35 cellular contexts compared by ENCODE assay signal in genomic region chr10:92363498-92363897, GRCh38.
DNase-seq lines count a peak whose midpoint lies in the region; ATAC-seq, FAIRE-seq and TF ChIP-seq lines count a peak whose summit lies in the region.
"Had no signal": no experiment of that assay in that cellular context is flagged by ENCODE, and none has a peak within 500 bp of the region (broad histone marks: within the 10 kb centered on the region; RNA-seq: fewer than 3 reads in every experiment).

No MANE protein-coding gene starts in this region.

- BruUV-seq in K562 (replicated peaks; lab: Mats Ljungman, UMichigan): no TSS peak

- no peaks in the 10 kb centered on the region for H3K27me3 ChIP-seq in K562 (ENCODE audit: control insufficient read depth in 2 of 2, insufficient read depth in 2 of 2, low read length in 2 of 2)
- H3K27me3 ChIP-seq: BE2C; BLaER1; BLaER1 treated with 17β-estradiol and CSF1 and Interleukin-3, amounts not matched to agents 10 nM and 100 nM had no signal

- H3K4me2 ChIP-seq in K562 (ENCODE audit: insufficient read depth, low read length): no peak overlapping the region
- H3K4me2 ChIP-seq: A549; BLaER1; BLaER1 treated with 17β-estradiol and CSF1 and Interleukin-3, amounts not matched to agents 10 nM and 100 nM had no signal

- H3K27ac Mint-ChIP-seq in activated CD4-positive, alpha-beta T cell treated with anti-CD3 and anti-CD28 coated beads, Interleukin-2, amount 10 ng/mL, durations not matched to agents 24 days and 14 days: no peak overlapping the region
- H3K27ac Mint-ChIP-seq in activated T-helper 1 cell treated with anti-CD3 and anti-CD28 coated beads, Interleukin-12 subunit alpha, Interleukin-12 subunit beta, Interleukin-2, Interleukin-4 antibody, amounts not matched to agents 30 ng/mL and 10 ng/mL and 1 ng/mL, durations not matched to agents 14 hours and 24 hours and 36 hours: no peak overlapping the region
- H3K27ac Mint-ChIP-seq: B cell; CD4-positive, alpha-beta memory T cell; CD4-positive, alpha-beta T cell; CD4-positive, CD25-positive, alpha-beta regulatory T cell; CD8-positive, alpha-beta memory T cell; CD8-positive, alpha-beta T cell had no signal

- intact Hi-C loops in K562 (cut with micrococcal nuclease): no loop called here
- intact Hi-C loops in activated CD4-positive, alpha-beta T cell treated with anti-CD3 and anti-CD28 coated beads, Interleukin-2, amount 10 ng/mL, durations not matched to agents 24 days and 14 days (cut with micrococcal nuclease): no loop called here
- intact Hi-C loops in activated T-helper 1 cell treated with anti-CD3 and anti-CD28 coated beads, Interleukin-12 subunit alpha, Interleukin-12 subunit beta, Interleukin-2, Interleukin-4 antibody, amounts not matched to agents 30 ng/mL and 10 ng/mL and 1 ng/mL, durations not matched to agents 14 hours and 24 hours and 36 hours (cut with micrococcal nuclease): no loop called here

- no peaks in the 10 kb centered on the region for H3K9me1 ChIP-seq in K562 (ENCODE audit: control insufficient read depth, insufficient read depth, low read length)

- no peaks in the 10 kb centered on the region for H3K36me3 ChIP-seq in HEK293 (ENCODE audit: control insufficient read depth in 2 of 2, insufficient read depth in 1 of 2, low read length in 2 of 2)
- no peaks in the 10 kb centered on the region for H3K36me3 ChIP-seq in K562 (ENCODE audit: control insufficient read depth, insufficient read depth, low read length)
- H3K36me3 ChIP-seq: BE2C; BLaER1; BLaER1 treated with 17β-estradiol and CSF1 and Interleukin-3, amounts not matched to agents 10 nM and 100 nM had no signal

- peaks cover 3% of the 10 kb centered on the region for H3K9me3 Mint-ChIP-seq in activated CD4-positive, alpha-beta T cell treated with anti-CD3 and anti-CD28 coated beads, Interleukin-2, amount 10 ng/mL, durations not matched to agents 24 days and 14 days
- H3K9me3 Mint-ChIP-seq in activated T-helper 1 cell treated with anti-CD3 and anti-CD28 coated beads, Interleukin-12 subunit alpha, Interleukin-12 subunit beta, Interleukin-2, Interleukin-4 antibody, amounts not matched to agents 30 ng/mL and 10 ng/mL and 1 ng/mL, durations not matched to agents 14 hours and 24 hours and 36 hours: peaks cover 4% of the 10 kb centered on the region
- H3K9me3 Mint-ChIP-seq: CD4-positive, alpha-beta T cell; CD8-positive, alpha-beta T cell had no signal

- TF ChIP-seq POLR2A in GM12892 (IDR thresholded peaks at IDR 0.05; ENCODE audit: low read depth, low read length) (no peak), K562 (conservative IDR thresholded peaks at IDR 0.05) (no peak)

- H3K27ac ChIP-seq in HEK293 (ENCODE audit: extremely low read depth, low read depth, low read length): no peak overlapping the region
- H3K27ac ChIP-seq in K562 (ENCODE audit: extremely low read depth, low read depth, low read length): no peak overlapping the region
- H3K27ac ChIP-seq in RWPE1: no peak overlapping the region
- H3K27ac ChIP-seq: 22Rv1; A549; BLaER1; BLaER1 treated with 17β-estradiol and CSF1 and Interleukin-3, amounts not matched to agents 10 nM and 100 nM; C4-2B had no signal

- H3K4me1 ChIP-seq in HEK293 (ENCODE audit: control insufficient read depth, insufficient read depth, low read length) (no peaks in the 10 kb centered on the region), K562 (replicated peaks in 1 of 2; ENCODE audit: control insufficient read depth in 2 of 2, insufficient read depth in 2 of 2, low read length in 2 of 2) (no peaks in the 10 kb centered on the region)
- H3K4me1 ChIP-seq: A549; BE2C; BLaER1; BLaER1 treated with 17β-estradiol and CSF1 and Interleukin-3, amounts not matched to agents 10 nM and 100 nM; Caco-2 had no signal

- TF ChIP-seq RAD21 in K562 (CRISPR knock-in tag; conservative IDR thresholded peaks at IDR 0.05 in 1 of 2, IDR thresholded peaks at IDR 0.05 in 1 of 2): no peak

- peaks cover 25% of the 10 kb centered on the region for H3K27me3 Mint-ChIP-seq in activated CD4-positive, alpha-beta T cell treated with anti-CD3 and anti-CD28 coated beads, Interleukin-2, amount 10 ng/mL, durations not matched to agents 24 days and 14 days
- H3K27me3 Mint-ChIP-seq in activated T-helper 1 cell treated with anti-CD3 and anti-CD28 coated beads, Interleukin-12 subunit alpha, Interleukin-12 subunit beta, Interleukin-2, Interleukin-4 antibody, amounts not matched to agents 30 ng/mL and 10 ng/mL and 1 ng/mL, durations not matched to agents 14 hours and 24 hours and 36 hours (ENCODE audit: insufficient read depth): peaks cover 20% of the 10 kb centered on the region

- no peaks in the 10 kb centered on the region for H3K4me1 Mint-ChIP-seq in activated CD4-positive, alpha-beta T cell treated with anti-CD3 and anti-CD28 coated beads, Interleukin-2, amount 10 ng/mL, durations not matched to agents 24 days and 14 days
- H3K4me1 Mint-ChIP-seq in activated T-helper 1 cell treated with anti-CD3 and anti-CD28 coated beads, Interleukin-12 subunit alpha, Interleukin-12 subunit beta, Interleukin-2, Interleukin-4 antibody, amounts not matched to agents 30 ng/mL and 10 ng/mL and 1 ng/mL, durations not matched to agents 14 hours and 24 hours and 36 hours (ENCODE audit: low read depth): no peaks in the 10 kb centered on the region
- H3K4me1 Mint-ChIP-seq: B cell; CD14-positive monocyte; CD4-positive, alpha-beta memory T cell; CD4-positive, CD25-positive, alpha-beta regulatory T cell; CD8-positive, alpha-beta memory T cell had no signal

- H4K20me1 ChIP-seq in K562 (replicated peaks; ENCODE audit: control insufficient read depth, insufficient read depth, low read length): no peaks in the 10 kb centered on the region
- H4K20me1 ChIP-seq: BLaER1; BLaER1 treated with 17β-estradiol and CSF1 and Interleukin-3, amounts not matched to agents 10 nM and 100 nM had no signal

- CTCF ChIA-PET in HEK293 (lab: Yijun Ruan, JAX) (no interaction called here), K562 (lab: Yijun Ruan, JAX; ENCODE audit: low intra/inter-chr PET ratio) (no interaction called here), RWPE1 (lab: Yijun Ruan, JAX) (interaction anchor here (0.6 to 0.8 kb wide), 2 partner anchors 9 to 29 kb away, joined by 3 to 6 read pairs; no protein-coding TSS in a partner anchor)

- FAIRE-seq in GM12892 (lab: Jason Lieb, UNC) (peak; percentile 48), K562 (lab: Jason Lieb, UNC) (no peak)
- FAIRE-seq: A204.1, A549, D721Med had no signal

- no peaks in the 10 kb centered on the region for H3K36me3 Mint-ChIP-seq in activated CD4-positive, alpha-beta T cell treated with anti-CD3 and anti-CD28 coated beads, Interleukin-2, amount 10 ng/mL, durations not matched to agents 24 days and 14 days (ENCODE audit: low read depth)
- no peaks in the 10 kb centered on the region for H3K36me3 Mint-ChIP-seq in activated T-helper 1 cell treated with anti-CD3 and anti-CD28 coated beads, Interleukin-12 subunit alpha, Interleukin-12 subunit beta, Interleukin-2, Interleukin-4 antibody, amounts not matched to agents 30 ng/mL and 10 ng/mL and 1 ng/mL, durations not matched to agents 14 hours and 24 hours and 36 hours (ENCODE audit: low read depth)
- H3K36me3 Mint-ChIP-seq: CD14-positive monocyte; CD4-positive, CD25-positive, alpha-beta regulatory T cell; CD8-positive, alpha-beta T cell had no signal

- no peak overlapping the region for H3K9ac ChIP-seq in K562 (ENCODE audit: insufficient read depth in 1 of 2, low read depth in 2 of 2, low read length in 2 of 2)
- H3K9ac ChIP-seq: BLaER1; BLaER1 treated with 17β-estradiol and CSF1 and Interleukin-3, amounts not matched to agents 10 nM and 100 nM had no signal

- in situ Hi-C loops in K562 (cut with MboI): no loop called here

- WGBS in K562 (ENCODE audit: insufficient coverage, low coverage, missing lambda C conversion rate): 15% methylated on average over 4 of the region's 4 CpGs

- H3K9me3 ChIP-seq in HEK293 (ENCODE audit: control insufficient read depth, insufficient read depth, low read depth, low read length) (no peaks in the 10 kb centered on the region), K562 (replicated peaks; ENCODE audit: control insufficient read depth, insufficient read depth, low read depth, low read length) (no peaks in the 10 kb centered on the region)
- H3K9me3 ChIP-seq: BE2C, BLaER1 had no signal

- TF ChIP-seq EP300 in K562 (IDR thresholded peaks at IDR 0.05; ENCODE audit: low read length): no peak

- no peak overlapping the region for H3K4me3 Mint-ChIP-seq in activated CD4-positive, alpha-beta T cell treated with anti-CD3 and anti-CD28 coated beads, Interleukin-2, amount 10 ng/mL, durations not matched to agents 24 days and 14 days
- no peak overlapping the region for H3K4me3 Mint-ChIP-seq in activated T-helper 1 cell treated with anti-CD3 and anti-CD28 coated beads, Interleukin-12 subunit alpha, Interleukin-12 subunit beta, Interleukin-2, Interleukin-4 antibody, amounts not matched to agents 30 ng/mL and 10 ng/mL and 1 ng/mL, durations not matched to agents 14 hours and 24 hours and 36 hours
- H3K4me3 Mint-ChIP-seq: B cell; CD14-positive monocyte; CD4-positive, alpha-beta T cell; CD4-positive, CD25-positive, alpha-beta regulatory T cell; CD8-positive, alpha-beta memory T cell; CD8-positive, alpha-beta T cell had no signal

- H3K4me3 ChIP-seq in HEK293 (ENCODE audit: low read depth, low read length) (no peak overlapping the region), K562 (no peak overlapping the region)
- H3K4me3 ChIP-seq: A549; BLaER1; BLaER1 treated with 17β-estradiol and CSF1 and Interleukin-3, amounts not matched to agents 10 nM and 100 nM had no signal

- no peak for ATAC-seq in K562
- ATAC-seq: A549; CD8-positive, alpha-beta T cell had no signal

- DNase-seq in GM12892 (ENCODE audit: insufficient read length): no peak
- no peak for DNase-seq in K562 (ENCODE audit: extremely low read depth in 1 of 4, low spot score in 3 of 4)
- no peak for DNase-seq in activated CD4-positive, alpha-beta T cell treated with anti-CD3 and anti-CD28 coated beads, Interleukin-2, amount 10 ng/mL, durations not matched to agents 24 days and 14 days
- DNase-seq in RWPE1 (ENCODE audit: low spot score): no peak
- DNase-seq in activated T-helper 1 cell treated with anti-CD3 and anti-CD28 coated beads, Interleukin-12 subunit alpha, Interleukin-12 subunit beta, Interleukin-2, Interleukin-4 antibody, amounts not matched to agents 30 ng/mL and 10 ng/mL and 1 ng/mL, durations not matched to agents 14 hours and 24 hours and 36 hours (ENCODE audit: low spot score): no peak
- DNase-seq: 8988T; ACHN; AML-193; BE2C; C1 segment of cervical spinal cord; Caco-2; Calu3; CD4-positive, alpha-beta memory T cell; CD4-positive, alpha-beta T cell; CD4-positive, CD25-positive, alpha-beta regulatory T cell; CD8-positive, alpha-beta memory T cell; CD8-positive, alpha-beta T cell; COR-L47; DMS 273 treated with DMSO at 0.1 percent for 48 hours; DMS153; DMS53; DMS79; DMS79 treated with DMSO at 0.1 percent for 48 hours; DND-41; EL had no signal

- H2AFZ ChIP-seq in K562 (ENCODE audit: low read depth, low read length): no peak overlapping the region

- no peaks in the 10 kb centered on the region for H3K79me2 ChIP-seq in K562 (ENCODE audit: control insufficient read depth, insufficient read depth, low read length)

- no peak for TF ChIP-seq CTCF in HEK293 (tag by site-specific recombination; IDR thresholded peaks at IDR 0.05)
- TF ChIP-seq CTCF in K562 (IDR thresholded peaks at IDR 0.05 in 2 of 3, conservative IDR thresholded peaks at IDR 0.05 in 1 of 3; ENCODE audit: insufficient read depth in 2 of 3, low read depth in 1 of 3, low read length in 3 of 3): no peak
- TF ChIP-seq CTCF in RWPE1 (conservative IDR thresholded peaks at IDR 0.05; ENCODE audit: low read depth): no peak

- POLR2A ChIA-PET in HEK293 (lab: Yijun Ruan, JAX) (no interaction called here), K562 (lab: Yijun Ruan, JAX) (no interaction called here), RWPE1 (lab: Yijun Ruan, JAX; ENCODE audit: low non-redundant PET) (no interaction called here)
